In genomic region chr11:57321388-57321995, GRCh38 we compare ENCODE assay signal across 9 cellular contexts. TPM values are rescaled to one million over a fixed set of nuclear protein-coding genes. Genes with fewer than 3 reads are reported as not detected.
DNase-seq lines count a peak whose midpoint lies in the region; ATAC-seq and TF ChIP-seq lines count a peak whose summit lies in the region.
"Had no signal": no experiment of that assay in that cellular context is flagged by ENCODE, and none has a peak within 500 bp of the region (broad histone marks: within the 10 kb centered on the region; RNA-seq: fewer than 3 reads in every experiment).

No MANE protein-coding gene starts in this region.

- in situ Hi-C loops in GM13977 (cut with MboI; ENCODE audit: low pct_unique_long_range_greater_than_20kb, low sequenced_read_pairs, unreplicated experiment), result no loop called here

- no TSS peak for BruUV-seq in Calu3 (replicated peaks; lab: Mats Ljungman, UMichigan)

- H3K27me3 ChIP-seq in RWPE2 (ENCODE audit: insufficient read depth, poor library complexity, severe bottlenecking) (no peaks in the 10 kb centered on the region), rectal smooth muscle tissue (ENCODE audit: control insufficient read depth, insufficient read depth, low read length) (no peaks in the 10 kb centered on the region)

- H3K4me3 ChIP-seq in RWPE2 (ENCODE audit: severe bottlenecking) (peak overlapping the region; percentile 58), fibroblast of mammary gland (ENCODE audit: control insufficient read depth, low read depth, low read length) (peak overlapping the region; percentile 67), rectal smooth muscle tissue (ENCODE audit: low read length) (peak overlapping the region; percentile 60)

- no peaks in the 10 kb centered on the region for H3K9me3 Mint-ChIP-seq in Calu3 (ENCODE audit: low read depth, unreplicated experiment)

- DNase-seq in Calu3 (no peak), RWPE2 (ENCODE audit: low spot score) (no peak), fibroblast of mammary gland (ENCODE audit: low read depth) (no peak), ecto neural progenitor cell (ENCODE audit: low spot score) (no peak), GM13977 (ENCODE audit: low spot score) (no peak), globus pallidus (ENCODE audit: low spot score) (no peak)
- DNase-seq: T-helper 9 cell had no signal

- CTCF ChIA-PET in Calu3 (lab: Charles Lee), result interaction anchor here (0.6 to 3.0 kb wide), 4 partner anchors 9 to 1855 kb away, joined by 3 to 17 read pairs (median 7); no protein-coding TSS in a partner anchor

- intact Hi-C loops in Calu3 (cut with micrococcal nuclease; ENCODE audit: unreplicated experiment), result no loop called here

- TF ChIP-seq CTCF in Calu3 (IDR thresholded peaks at IDR 0.05; ENCODE audit: unreplicated experiment) (no peak), RWPE2 (IDR thresholded peaks at IDR 0.05; ENCODE audit: poor library complexity, severe bottlenecking) (no peak), fibroblast of mammary gland (conservative IDR thresholded peaks at IDR 0.05; ENCODE audit: control insufficient read depth, insufficient read depth, low read depth, low read length) (no peak), GM13977 (IDR thresholded peaks at IDR 0.05; ENCODE audit: extremely low read depth, insufficient read depth, missing control alignments) (no peak)

- H3K27ac Mint-ChIP-seq in Calu3 (ENCODE audit: unreplicated experiment), result peak overlapping the region; percentile 98

- H3K9ac ChIP-seq in rectal smooth muscle tissue (ENCODE audit: low read length), result no peak overlapping the region

- H3K27me3 Mint-ChIP-seq in Calu3 (ENCODE audit: unreplicated experiment), result no peaks in the 10 kb centered on the region

- peak overlapping the region; percentile 86 for H3K4me3 Mint-ChIP-seq in Calu3 (ENCODE audit: low read depth, unreplicated experiment)

- H3K27ac ChIP-seq in RWPE2 (ENCODE audit: poor library complexity, severe bottlenecking), result peak overlapping the region; percentile 92
- H3K27ac ChIP-seq in rectal smooth muscle tissue (ENCODE audit: low read depth, low read length), result peak overlapping the region; percentile 55

- H3K36me3 ChIP-seq in RWPE2 (ENCODE audit: low read depth), result peaks cover 62% of the 10 kb centered on the region
- H3K36me3 ChIP-seq in rectal smooth muscle tissue (ENCODE audit: control insufficient read depth, insufficient read depth, low read length), result peaks cover 15% of the 10 kb centered on the region

- peaks cover 63% of the 10 kb centered on the region for H3K36me3 Mint-ChIP-seq in Calu3 (ENCODE audit: insufficient read depth, unreplicated experiment)

- H3K4me1 ChIP-seq in RWPE2 (ENCODE audit: insufficient read depth, poor library complexity, severe bottlenecking), result peaks cover 20% of the 10 kb centered on the region
- H3K4me1 ChIP-seq in rectal smooth muscle tissue (ENCODE audit: control insufficient read depth, insufficient read depth, low read length), result peaks cover 27% of the 10 kb centered on the region

- no peaks in the 10 kb centered on the region for H3K9me3 ChIP-seq in RWPE2 (ENCODE audit: severe bottlenecking)

- ATAC-seq in RWPE2 (ENCODE audit: low read depth) (no peak), GM21723 (IDR thresholded peaks at IDR 0.05; ENCODE audit: unreplicated experiment) (no peak)

- H3K4me1 Mint-ChIP-seq in Calu3 (ENCODE audit: low read depth, unreplicated experiment), result peaks cover 46% of the 10 kb centered on the region

RNA-seq across cellular contexts. Expression of gene TNKS1BP1, which starts 3.3 kb away (rescaled TPM):
- 151 TPM in 2 replicates for total RNA-seq in Calu3 (2022)

RNA-seq across cellular contexts. Expression of gene SSRP1, which starts 14.2 kb away (rescaled TPM):
- total RNA-seq in Calu3 (2022), result 134 and 145 TPM in 2 replicates

RNA-seq across cellular contexts. Expression of gene P2RX3, which starts 16.7 kb away (rescaled TPM):
- not detected in 2 replicates for total RNA-seq in Calu3 (2022)

RNA-seq across cellular contexts. Expression of gene PRG3, which starts 59.5 kb away (rescaled TPM):
- not detected in 2 replicates for total RNA-seq in Calu3 (2022)
